Comparison of ENCODE assay signal across 10 cellular contexts in the genomic region with DNA sequence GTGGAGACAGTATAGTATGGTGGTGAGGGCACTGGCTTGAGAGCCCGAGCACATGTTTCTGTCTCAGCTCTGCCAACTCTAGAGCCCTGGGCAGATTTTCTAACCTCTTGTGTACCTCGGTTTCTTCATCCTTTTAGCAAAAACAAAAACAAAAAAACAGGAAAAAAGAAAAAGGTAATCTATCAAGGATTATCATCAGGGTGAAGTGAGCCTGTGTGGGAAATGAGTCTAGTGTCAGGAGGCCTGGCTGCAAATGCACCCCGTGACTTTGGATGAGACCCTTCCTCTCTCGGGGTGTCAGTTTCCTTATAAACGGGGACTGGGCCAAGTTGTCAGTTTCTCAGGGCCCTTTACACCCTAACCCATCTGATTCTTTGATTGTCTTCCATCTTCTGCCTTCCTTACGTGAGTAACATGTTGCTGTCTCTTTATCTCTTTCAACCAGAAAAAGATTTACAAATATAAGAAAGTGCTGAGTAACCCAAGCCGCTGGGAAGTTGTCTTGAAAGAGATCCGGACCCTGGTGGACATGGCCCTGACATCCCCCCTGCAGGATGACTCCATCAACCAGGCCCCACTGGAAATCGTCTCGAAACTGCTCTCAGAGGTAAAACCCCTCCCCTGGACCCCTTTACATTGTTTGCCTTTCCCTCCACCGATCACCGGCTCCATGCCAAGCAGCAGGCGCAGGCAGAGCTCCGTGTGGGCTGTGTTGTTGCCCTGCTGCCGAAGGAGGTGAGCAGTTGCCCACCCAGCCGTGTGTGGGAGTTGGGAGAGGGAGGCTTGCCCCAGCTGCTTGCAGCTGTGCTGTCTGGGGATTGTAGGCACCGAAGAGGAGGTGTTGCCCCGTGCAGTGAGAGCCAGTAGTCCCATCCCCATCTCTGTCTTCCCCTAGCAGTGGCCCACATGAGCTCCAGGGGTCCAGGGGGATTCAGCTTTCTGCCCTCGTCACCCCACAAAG.
DNase-seq lines count a peak whose midpoint lies in the region; ATAC-seq, FAIRE-seq and TF ChIP-seq lines count a peak whose summit lies in the region.
"Had no signal": no experiment of that assay in that cellular context is flagged by ENCODE, and none has a peak within 500 bp of the region (broad histone marks: within the 10 kb centered on the region; RNA-seq: fewer than 3 reads in every experiment).

No MANE protein-coding gene starts in this region.

- peaks cover 47% of the 10 kb centered on the region for H3K4me1 Mint-ChIP-seq in WTC11
- peaks cover 75% of the 10 kb centered on the region for H3K4me1 Mint-ChIP-seq in nephron

- peak; percentile 57 for DNase-seq in COLO668 (lab: John Stamatoyannopoulos, UW; ENCODE audit: unreplicated experiment)
- no peak for DNase-seq in WTC11 (ENCODE audit: low spot score)
- no peak for DNase-seq in GM19239 (ENCODE audit: insufficient read length, low spot score)
- DNase-seq in stimulated activated CD4-positive, alpha-beta T cell treated with anti-CD3 and anti-CD28 coated beads, Interleukin-4, amount 100 ng/mL, for 24 hours: no peak
- DNase-seq in HuH-7.5 (ENCODE audit: low spot score): no peak
- DNase-seq: activated CD8-positive, alpha-beta memory T cell treated with anti-CD3 and anti-CD28 coated beads, Interleukin-2, amount 50 U/mL, for 4 hours; SK-N-SH had no signal

- no peak for TF ChIP-seq CTCF in WTC11 (IDR thresholded peaks at IDR 0.05)
- TF ChIP-seq CTCF in nephron (IDR thresholded peaks at IDR 0.05; ENCODE audit: unreplicated experiment in 3 of 3): no peak

- H3K36me3 Mint-ChIP-seq in WTC11 (peaks cover 12% of the 10 kb centered on the region; the same call in 1 of the 2 replicates), nephron (ENCODE audit: low read depth) (peaks cover 12% of the 10 kb centered on the region)

- H3K4me3 Mint-ChIP-seq in WTC11: no peak overlapping the region
- H3K4me3 Mint-ChIP-seq in nephron: peak overlapping the region; percentile 18 to 72 (median 72)

- POLR2A ChIA-PET in WTC11 (lab: Charles Lee): no interaction called here

- peak overlapping the region; percentile 77 for H3K27ac Mint-ChIP-seq in WTC11
- peak overlapping the region; percentile 87 to 89 (median 88) for H3K27ac Mint-ChIP-seq in nephron

- H3K9me3 Mint-ChIP-seq in WTC11: no peaks in the 10 kb centered on the region
- no peaks in the 10 kb centered on the region for H3K9me3 Mint-ChIP-seq in nephron

- FAIRE-seq in GM19239 (lab: Jason Lieb, UNC): no peak

- peak; percentile 18 for ATAC-seq in HG02870 (IDR thresholded peaks at IDR 0.05; ENCODE audit: unreplicated experiment)
- peak; percentile 19 for ATAC-seq in WTC11
- ATAC-seq in HG02938 (IDR thresholded peaks at IDR 0.05; ENCODE audit: unreplicated experiment): no peak

- H3K27me3 Mint-ChIP-seq in WTC11 (ENCODE audit: low read depth): no peaks in the 10 kb centered on the region
- no peaks in the 10 kb centered on the region for H3K27me3 Mint-ChIP-seq in nephron (ENCODE audit: low read depth)

- CTCF ChIA-PET in WTC11 (lab: Charles Lee): interaction anchor here (0.7 to 1.9 kb wide), 3 partner anchors 18 to 45 kb away, joined by 3 to 9 read pairs (median 5); no protein-coding TSS in a partner anchor

TF ChIP-seq in WTC11, 78 proteins besides CTCF, POLR2A, EP300 and RAD21:
- TF ChIP-seq ZNF396 (CRISPR knock-in tag; IDR thresholded peaks at IDR 0.05; ENCODE audit: borderline replicate concordance) (no peak), JUN (CRISPR knock-in tag; IDR thresholded peaks at IDR 0.05) (no peak), ZNF423 (CRISPR knock-in tag; IDR thresholded peaks at IDR 0.05) (no peak)
